Comparison of ENCODE assay signal across 19 cellular contexts in the genomic region with DNA sequence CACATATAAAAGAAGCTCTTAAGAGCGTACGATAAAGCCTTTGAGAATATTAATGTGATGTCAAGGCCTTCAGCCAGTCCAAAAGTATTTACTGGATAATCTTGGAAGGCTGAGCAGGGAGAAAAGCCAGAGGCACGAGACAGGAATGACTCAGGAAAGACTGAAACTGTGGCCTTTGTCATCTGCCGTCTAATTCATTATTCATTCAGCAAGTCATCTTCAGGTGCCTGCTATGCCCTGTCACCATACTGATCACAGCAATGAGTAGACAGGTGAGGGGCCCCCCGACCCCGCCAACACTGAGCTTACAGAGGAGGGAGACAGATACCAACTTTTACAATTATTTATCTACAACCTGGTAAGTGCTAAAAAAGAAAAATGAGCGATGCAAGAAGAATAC.
DNase-seq lines count a peak whose midpoint lies in the region; ATAC-seq and TF ChIP-seq lines count a peak whose summit lies in the region.
"Had no signal": no experiment of that assay in that cellular context is flagged by ENCODE, and none has a peak within 500 bp of the region (broad histone marks: within the 10 kb centered on the region; RNA-seq: fewer than 3 reads in every experiment).

No MANE protein-coding gene starts in this region.

- H3K4me3 Mint-ChIP-seq in type B pancreatic cell, result no peak overlapping the region

- ATAC-seq in left cardiac atrium, result no peak

- H3K9me3 Mint-ChIP-seq in type B pancreatic cell, result no peaks in the 10 kb centered on the region

- H3K4me3 ChIP-seq in fibroblast of mammary gland (ENCODE audit: control insufficient read depth, low read depth, low read length), result no peak overlapping the region
- H3K4me3 ChIP-seq in H7 (ENCODE audit: insufficient read depth, low read depth, low read length), result no peak overlapping the region
- H3K4me3 ChIP-seq: adrenal gland, esophagus muscularis mucosa, right atrium auricular region had no signal

- TF ChIP-seq CTCF in fibroblast of mammary gland (conservative IDR thresholded peaks at IDR 0.05; ENCODE audit: control insufficient read depth, insufficient read depth, low read depth, low read length) (no peak), type B pancreatic cell (conservative IDR thresholded peaks at IDR 0.05) (no peak)

- H3K36me3 ChIP-seq in H7 (replicated peaks; ENCODE audit: control insufficient read depth, insufficient read depth, low read length), result peaks cover 15% of the 10 kb centered on the region

- no peaks in the 10 kb centered on the region for H3K4me1 Mint-ChIP-seq in type B pancreatic cell (ENCODE audit: unreplicated experiment)

- H3K27me3 ChIP-seq in H7 (ENCODE audit: control insufficient read depth, insufficient read depth, low read length), result no peaks in the 10 kb centered on the region
- H3K27me3 ChIP-seq: adrenal gland, esophagus muscularis mucosa, right atrium auricular region had no signal

- peak overlapping the region; percentile 74 for H3K27ac Mint-ChIP-seq in type B pancreatic cell

- intact Hi-C loops in cardiac septum (cut with DNase I) (no loop called here), left cardiac atrium (cut with DNase I) (no loop called here)

- peaks cover 12% of the 10 kb centered on the region for H3K36me3 Mint-ChIP-seq in type B pancreatic cell

- DNase-seq in cardiac septum (ENCODE audit: low spot score), result peak; percentile 26
- DNase-seq in left cardiac atrium, result no peak
- DNase-seq in RKO (ENCODE audit: low spot score), result peak; percentile 78
- DNase-seq in fibroblast of mammary gland (ENCODE audit: low read depth), result peak; percentile 20
- DNase-seq in type B pancreatic cell (ENCODE audit: extremely low spot score, unreplicated experiment), result no peak
- DNase-seq in H7, result no peak
- no peak for DNase-seq in SKM-1 (lab: John Stamatoyannopoulos, UW; ENCODE audit: unreplicated experiment)
- no peak for DNase-seq in NCI-H2029 treated with DMSO at 0.1 percent for 48 hours (lab: John Stamatoyannopoulos, UW)
- DNase-seq: activated T-cell treated with anti-CD3 and anti-CD28 coated beads for 4 hours; adrenal gland; GF-D8; Kasumi-1; kidney; NCI-H1417 treated with DMSO at 0.1 percent for 48 hours; NCI-H345; NK-92 treated with Interleukin-12 subunit alpha and Interleukin-12 subunit beta, amount 100 ng/mL, for 24 hours; stimulated activated CD4-positive, alpha-beta T cell treated with anti-CD3 and anti-CD28 coated beads, Interleukin-2, amount 100 ng/mL, for 24 hours had no signal

- no peaks in the 10 kb centered on the region for H3K27me3 Mint-ChIP-seq in type B pancreatic cell

Comparison
In these comparisons a context has a peak if more than half of its experiments do, and no peak if none do; other contexts are left out.
1. DNase-seq: peak in cardiac septum (single experiment), RKO (single experiment) and fibroblast of mammary gland (single experiment); none in left cardiac atrium (single experiment), type B pancreatic cell (single experiment), H7 (single experiment), SKM-1 (single experiment) and NCI-H2029 treated with DMSO at 0.1 percent for 48 hours (single experiment).